In genomic region chr5:179404321-179405053, GRCh38 we compare ENCODE assay signal across 15 cellular contexts. TPM values are rescaled to one million over a fixed set of nuclear protein-coding genes. Genes with fewer than 3 reads are reported as not detected.
DNase-seq lines count a peak whose midpoint lies in the region; ATAC-seq, FAIRE-seq and TF ChIP-seq lines count a peak whose summit lies in the region.
"Had no signal": no experiment of that assay in that cellular context is flagged by ENCODE, and none has a peak within 500 bp of the region (broad histone marks: within the 10 kb centered on the region; RNA-seq: fewer than 3 reads in every experiment).

No MANE protein-coding gene starts in this region.

- TF ChIP-seq POLR2A in NB4 (IDR thresholded peaks at IDR 0.05; ENCODE audit: extremely low read depth, insufficient read length): no peak

- intact Hi-C loops in pancreas (cut with DNase I): no loop called here

- H3K27ac ChIP-seq in pancreas: no peak overlapping the region
- H3K27ac ChIP-seq: dorsolateral prefrontal cortex, SK-N-MC had no signal

- H3K9me3 ChIP-seq in pancreas: no peaks in the 10 kb centered on the region

- no peaks in the 10 kb centered on the region for H3K27me3 ChIP-seq in pancreas
- H3K27me3 ChIP-seq: dorsolateral prefrontal cortex had no signal

- no peaks in the 10 kb centered on the region for H3K36me3 ChIP-seq in pancreas

- H3K4me1 ChIP-seq in pancreas: no peaks in the 10 kb centered on the region

- 74 to 81% methylated on average over 6 of the region's 6 CpGs for WGBS in pancreas, 2 donors

- H3K4me3 ChIP-seq in NB4 (ENCODE audit: low read depth, low read length): no peak overlapping the region
- no peak overlapping the region for H3K4me3 ChIP-seq in foreskin fibroblast (ENCODE audit: low read depth in 1 of 2, low read length in 2 of 2)
- no peak overlapping the region for H3K4me3 ChIP-seq in pancreas
- H3K4me3 ChIP-seq: dorsolateral prefrontal cortex, SK-N-MC had no signal

- DNase-seq in D721Med (ENCODE audit: insufficient read length, low spot score) (no peak), NB4 (ENCODE audit: low read depth) (peak; percentile 21), foreskin fibroblast (peak; percentile 36 to 59), pancreas (peak in 1 of 6 donors; percentile 28), T-helper 2 cell (no peak), DMS79 treated with DMSO at 0.1 percent for 48 hours (lab: John Stamatoyannopoulos, UW) (no peak), NCI-H2107 (lab: John Stamatoyannopoulos, UW) (no peak)
- DNase-seq: activated CD4-positive, alpha-beta T cell treated with anti-CD3 and anti-CD28 coated beads, Interleukin-2, amount 50 U/mL, for 48 hours; activated naive CD8-positive, alpha-beta T cell treated with anti-CD3 and anti-CD28 coated beads for 36 hours; Calu3; NCI-H1105 treated with DMSO at 0.1 percent for 48 hours; NCI-H524 had no signal

- no peak for FAIRE-seq in D721Med (lab: Jason Lieb, UNC)
- FAIRE-seq in pancreas (lab: Jason Lieb, UNC): no peak

- TF ChIP-seq CTCF in D721Med (IDR thresholded peaks at IDR 0.05; ENCODE audit: insufficient read depth, missing control alignments): peak; percentile 10
- TF ChIP-seq CTCF in NB4 (IDR thresholded peaks at IDR 0.05; ENCODE audit: low read depth, low read length): peak; percentile 27
- peak; percentile 44 for TF ChIP-seq CTCF in foreskin fibroblast (IDR thresholded peaks at IDR 0.05; ENCODE audit: low read depth, low read length)
- no peak for TF ChIP-seq CTCF in pancreas (IDR thresholded peaks at IDR 0.05)

- ATAC-seq in pancreas (peak in 3 of 4 donors; percentile 37 to 79 (median 63)), HG03469 (IDR thresholded peaks at IDR 0.05; ENCODE audit: unreplicated experiment) (no peak)

RNA-seq across cellular contexts. Expression of gene ADAMTS2, which starts 59.2 kb away (rescaled TPM):
- total RNA-seq in pancreas: 10 to 100 TPM in 1 of 6 donors, 1 to 10 TPM in 5; 1.3 to 18.5 (median 4.4) TPM
- polyA plus RNA-seq in pancreas: 1 to 10 TPM; 5.7 to 6.8 TPM
- total RNA-seq: activated naive CD8-positive, alpha-beta T cell treated with anti-CD3 and anti-CD28 coated beads for 36 hours; Calu3 had no signal

Comparison
In these comparisons a context has a peak if more than half of its experiments do, and no peak if none do; other contexts are left out.
1. DNase-seq: peak in NB4 (single experiment) and foreskin fibroblast (2 of 2); none in D721Med (single experiment), T-helper 2 cell (0 of 5), DMS79 treated with DMSO at 0.1 percent for 48 hours (single experiment) and NCI-H2107 (single experiment).
2. CTCF ChIP-seq: peak in D721Med (single experiment), NB4 (single experiment) and foreskin fibroblast (single experiment); none in pancreas (0 of 4).